ENCODE assay signal across 6 cellular contexts in genomic region chr1:220158530-220158929, GRCh38.
DNase-seq lines count a peak whose midpoint lies in the region; ATAC-seq, FAIRE-seq and TF ChIP-seq lines count a peak whose summit lies in the region.
"Not testable (repeated sequence)": the region's sequence is repeated elsewhere in the genome, so short reads cannot be mapped to it uniquely, and the experiment has no call there.

No MANE protein-coding gene starts in this region.

- H3K36me3 Mint-ChIP-seq in CD4-positive, alpha-beta T cell (ENCODE audit: low read depth), result peaks cover 85% of the 10 kb centered on the region
- peaks cover 50% of the 10 kb centered on the region for H3K36me3 Mint-ChIP-seq in WTC11
- peaks cover 14 to 15% of the 10 kb centered on the region in 2 donors for H3K36me3 Mint-ChIP-seq in activated T-cell treated with anti-CD3 and anti-CD28 coated beads, Interleukin-2, amount 50 U/mL, for 72 hours (ENCODE audit: insufficient read depth in 2 of 2)

- 40 to 85% (median 58%) methylated on average over 7 of the region's 7 CpGs for WGBS in small intestine, 3 donors

- H3K9me3 ChIP-seq in CD4-positive, alpha-beta T cell (ENCODE audit: control insufficient read depth, low read length); Peyer's patch; small intestine (ENCODE audit: control insufficient read depth, low read depth): not testable (repeated sequence)

- not testable (repeated sequence) for FAIRE-seq in small intestine (lab: Jason Lieb, UNC)

- not testable (repeated sequence) for H3K27me3 ChIP-seq in CD4-positive, alpha-beta T cell (ENCODE audit: control insufficient read depth, insufficient read depth, low read length); Peyer's patch; small intestine (ENCODE audit: control insufficient read depth in 2 of 2, insufficient read depth in 2 of 2, low read length in 2 of 2)

- H3K4me3 ChIP-seq in Peyer's patch; small intestine (ENCODE audit: low read depth in 1 of 2, low read length in 2 of 2): not testable (repeated sequence)

- POLR2A ChIA-PET in CD4-positive, alpha-beta T cell (lab: Charles Lee); WTC11 (lab: Charles Lee): not testable (repeated sequence)

- intact Hi-C loops in CD4-positive, alpha-beta T cell (cut with DNase I, micrococcal nuclease); left colon (cut with DNase I, micrococcal nuclease): not testable (repeated sequence)

- peak overlapping the region; percentile 55 for H3K27ac Mint-ChIP-seq in CD4-positive, alpha-beta T cell
- 0 out of 2 replicates have a peak overlapping the region, but pooled peaks have one; percentile 20 for H3K27ac Mint-ChIP-seq in WTC11
- H3K27ac Mint-ChIP-seq in activated T-cell treated with anti-CD3 and anti-CD28 coated beads, Interleukin-2, amount 50 U/mL, for 72 hours, result peak overlapping the region; percentile 22

- ATAC-seq in CD4-positive, alpha-beta T cell (ENCODE audit: poor library complexity); WTC11; activated T-cell treated with anti-CD3 and anti-CD28 coated beads, Interleukin-2, amount 50 U/mL, for 72 hours (replicated peaks in 1 of 2): not testable (repeated sequence)
- ATAC-seq in left colon, result peak; percentile 61

- H3K27me3 Mint-ChIP-seq in CD4-positive, alpha-beta T cell; WTC11 (ENCODE audit: low read depth); activated T-cell treated with anti-CD3 and anti-CD28 coated beads, Interleukin-2, amount 50 U/mL, for 72 hours (ENCODE audit: low read depth): not testable (repeated sequence)

- H3K4me3 Mint-ChIP-seq in CD4-positive, alpha-beta T cell; WTC11; activated T-cell treated with anti-CD3 and anti-CD28 coated beads, Interleukin-2, amount 50 U/mL, for 72 hours: not testable (repeated sequence)

- not testable (repeated sequence) for H3K9me3 Mint-ChIP-seq in CD4-positive, alpha-beta T cell; WTC11; activated T-cell treated with anti-CD3 and anti-CD28 coated beads, Interleukin-2, amount 50 U/mL, for 72 hours

- H3K4me1 ChIP-seq in Peyer's patch, result peaks cover 0 to 11% (median 6%) of the 10 kb centered on the region in 4 donors
- H3K4me1 ChIP-seq in small intestine (ENCODE audit: control insufficient read depth in 2 of 2, insufficient read depth in 1 of 2, low read depth in 1 of 2, low read length in 1 of 2), result not testable (repeated sequence)

- H3K36me3 ChIP-seq in Peyer's patch, result peaks cover 0 to 30% (median 0%) of the 10 kb centered on the region in 3 donors
- peaks cover 5 to 16% of the 10 kb centered on the region in 2 donors for H3K36me3 ChIP-seq in small intestine (ENCODE audit: control insufficient read depth in 2 of 2, insufficient read depth in 2 of 2, low read length in 2 of 2)

- CTCF ChIA-PET in CD4-positive, alpha-beta T cell (lab: Charles Lee); WTC11 (lab: Charles Lee): not testable (repeated sequence)

- TF ChIP-seq CTCF in CD4-positive, alpha-beta T cell (IDR thresholded peaks at IDR 0.05); Peyer's patch (IDR thresholded peaks at IDR 0.05); WTC11 (IDR thresholded peaks at IDR 0.05): not testable (repeated sequence)

- peaks cover 25% of the 10 kb centered on the region for H3K4me1 Mint-ChIP-seq in CD4-positive, alpha-beta T cell (ENCODE audit: low read depth)
- H3K4me1 Mint-ChIP-seq in WTC11, result not testable (repeated sequence)
- H3K4me1 Mint-ChIP-seq in activated T-cell treated with anti-CD3 and anti-CD28 coated beads, Interleukin-2, amount 50 U/mL, for 72 hours (ENCODE audit: low read depth), result peaks cover 16% of the 10 kb centered on the region

- not testable (repeated sequence) for DNase-seq in CD4-positive, alpha-beta T cell; Peyer's patch; WTC11 (ENCODE audit: low spot score); activated T-cell treated with anti-CD3 and anti-CD28 coated beads, Interleukin-2, amount 50 U/mL, for 72 hours
- DNase-seq in left colon (peak in 1 of 2 donors; percentile 26), small intestine (peak; percentile 36)

- H3K27ac ChIP-seq in CD4-positive, alpha-beta T cell (ENCODE audit: low read depth, low read length), result not testable (repeated sequence)
- peak overlapping the region in 3 of 4 donors; percentile 42 to 58 (median 49) for H3K27ac ChIP-seq in Peyer's patch
- H3K27ac ChIP-seq in small intestine (ENCODE audit: low read depth in 1 of 2, low read length in 1 of 2), result peak overlapping the region in 1 of 2 donors; percentile 8

- TF ChIP-seq POLR2A in Peyer's patch (IDR thresholded peaks at IDR 0.05), result not testable (repeated sequence)
